1 cellular context compared by ENCODE assay signal in genomic region chr4:40721730-40722171, GRCh38.
TF ChIP-seq lines count a peak whose summit lies in the region.

No MANE protein-coding gene starts in this region.

TF ChIP-seq in H1, 55 proteins besides CTCF, POLR2A, EP300 and RAD21 (continued from another document):
- TF ChIP-seq CHD7 (IDR thresholded peaks at IDR 0.05; ENCODE audit: insufficient replicate concordance, low read length) (no peak), SAP30 (IDR thresholded peaks at IDR 0.05; ENCODE audit: insufficient read depth, insufficient replicate concordance, low read length) (no peak), EGR1 (IDR thresholded peaks at IDR 0.05; ENCODE audit: borderline replicate concordance, low read depth, low read length) (no peak), RXRA (IDR thresholded peaks at IDR 0.05; ENCODE audit: insufficient read depth, low read depth, low read length) (no peak), SIRT6 (IDR thresholded peaks at IDR 0.05; ENCODE audit: low read length) (no peak), FOSL1 (IDR thresholded peaks at IDR 0.05; ENCODE audit: insufficient read depth, low read depth, low read length) (no peak), TEAD4 (IDR thresholded peaks at IDR 0.05; ENCODE audit: low read depth, low read length) (no peak), BRCA1 (IDR thresholded peaks at IDR 0.05; ENCODE audit: low read depth, low read length) (no peak), ASH2L (IDR thresholded peaks at IDR 0.05; ENCODE audit: low read length) (no peak), JUND (IDR thresholded peaks at IDR 0.05; ENCODE audit: low read length) (no peak), SP4 (IDR thresholded peaks at IDR 0.05; ENCODE audit: low read length) (no peak), SRF (IDR thresholded peaks at IDR 0.05; ENCODE audit: low read depth, low read length) (no peak), HDAC2 (IDR thresholded peaks at IDR 0.05; ENCODE audit: borderline replicate concordance in 1 of 2, low read depth in 2 of 2, low read length in 2 of 2) (no peak), NANOG (IDR thresholded peaks at IDR 0.05; ENCODE audit: insufficient read depth, low read depth, low read length, poor library complexity, severe bottlenecking) (no peak), ATF2 (IDR thresholded peaks at IDR 0.05; ENCODE audit: low read length) (no peak), BCL11A (IDR thresholded peaks at IDR 0.05; ENCODE audit: low read depth in 2 of 2, low read length in 2 of 2) (no peak)
- TF ChIP-seq, protein P1, sequence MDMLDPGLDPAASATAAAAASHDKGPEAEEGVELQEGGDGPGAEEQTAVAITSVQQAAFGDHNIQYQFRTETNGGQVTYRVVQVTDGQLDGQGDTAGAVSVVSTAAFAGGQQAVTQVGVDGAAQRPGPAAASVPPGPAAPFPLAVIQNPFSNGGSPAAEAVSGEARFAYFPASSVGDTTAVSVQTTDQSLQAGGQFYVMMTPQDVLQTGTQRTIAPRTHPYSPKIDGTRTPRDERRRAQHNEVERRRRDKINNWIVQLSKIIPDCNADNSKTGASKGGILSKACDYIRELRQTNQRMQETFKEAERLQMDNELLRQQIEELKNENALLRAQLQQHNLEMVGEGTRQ (IDR thresholded peaks at IDR 0.05; ENCODE audit: low read length) = no peak
- TF ChIP-seq, protein P2, sequence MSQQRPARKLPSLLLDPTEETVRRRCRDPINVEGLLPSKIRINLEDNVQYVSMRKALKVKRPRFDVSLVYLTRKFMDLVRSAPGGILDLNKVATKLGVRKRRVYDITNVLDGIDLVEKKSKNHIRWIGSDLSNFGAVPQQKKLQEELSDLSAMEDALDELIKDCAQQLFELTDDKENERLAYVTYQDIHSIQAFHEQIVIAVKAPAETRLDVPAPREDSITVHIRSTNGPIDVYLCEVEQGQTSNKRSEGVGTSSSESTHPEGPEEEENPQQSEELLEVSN (IDR thresholded peaks at IDR 0.05) = no peak
